1 cellular context compared by ENCODE assay signal in genomic region chr9:124308606-124309310, GRCh38.
TF ChIP-seq lines count a peak whose summit lies in the region.

No MANE protein-coding gene starts in this region.

TF ChIP-seq in HepG2, 621 proteins besides CTCF, POLR2A, EP300 and RAD21:
- TF ChIP-seq AGO2 (optimal IDR thresholded peaks at IDR 0.05; ENCODE audit: low read depth, low read length): peak; percentile 54
- no peak for TF ChIP-seq NCOA5 (CRISPR knock-in tag; IDR thresholded peaks at IDR 0.05)
TF ChIP-seq in HepG2: peak in this region for 1.
